16 cellular contexts compared by ENCODE assay signal in the genomic region with DNA sequence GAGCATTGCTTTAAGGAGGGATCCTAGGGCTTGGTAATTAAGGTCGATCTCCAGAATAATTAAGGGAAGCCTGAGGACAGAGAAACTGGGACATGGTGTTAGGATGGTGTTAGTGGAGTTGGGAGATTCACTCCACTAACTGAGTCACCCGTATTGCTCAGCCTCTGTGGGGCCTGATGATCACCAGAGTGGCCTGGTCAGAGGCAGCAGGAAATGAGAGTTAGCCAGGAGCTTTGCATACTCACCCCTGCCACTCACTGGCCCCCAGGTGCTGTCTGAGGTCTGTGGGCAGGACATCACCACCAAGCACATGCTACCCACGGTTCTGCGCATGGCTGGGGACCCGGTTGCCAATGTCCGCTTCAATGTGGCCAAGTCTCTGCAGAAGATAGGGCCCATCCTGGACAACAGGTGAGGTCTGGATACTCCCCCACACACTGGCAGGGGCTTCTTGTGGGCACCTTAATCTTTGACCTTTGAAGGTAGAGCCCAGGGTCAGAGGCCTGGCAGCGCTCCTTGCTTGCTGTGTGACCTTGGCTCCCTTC. TPM values are rescaled to one million over a fixed set of nuclear protein-coding genes. Genes with fewer than 3 reads are reported as not detected.
A peak's percentile ranks its signal among the peaks of the same experiment; 100 is the strongest.
DNase-seq lines count a peak whose midpoint lies in the region; ATAC-seq and TF ChIP-seq lines count a peak whose summit lies in the region.
"Had no signal": no experiment of that assay in that cellular context is flagged by ENCODE, and none has a peak within 500 bp of the region (broad histone marks: within the 10 kb centered on the region; RNA-seq: fewer than 3 reads in every experiment).

No MANE protein-coding gene starts in this region.

- no peak for TF ChIP-seq CTCF in HFFc6 (IDR thresholded peaks at IDR 0.05)

- peak overlapping the region; percentile 11; the same call in 1 of the 2 replicates for H3K27ac Mint-ChIP-seq in HFFc6

- H3K79me1 ChIP-seq in mesenchymal stem cell (replicated peaks; ENCODE audit: low read length, poor library complexity, severe bottlenecking): peaks cover 39% of the 10 kb centered on the region

- no peak overlapping the region for H3K4me2 ChIP-seq in mesenchymal stem cell (ENCODE audit: low read length, poor library complexity, severe bottlenecking)

- no peak overlapping the region for H3K4me3 Mint-ChIP-seq in HFFc6

- DNase-seq in EL: peak; percentile 25
- DNase-seq in HFFc6: no peak
- DNase-seq in amniotic epithelial cell (ENCODE audit: low read depth): peak; percentile 18
- peak; percentile 3 for DNase-seq in kidney glomerular epithelial cell (lab: John Stamatoyannopoulos, UW)
- DNase-seq in SHP77 (lab: John Stamatoyannopoulos, UW): no peak
- no peak for DNase-seq in OCI-M2 (lab: John Stamatoyannopoulos, UW; ENCODE audit: unreplicated experiment)
- DNase-seq in mesenchymal stem cell: no peak
- DNase-seq: HCEC 1CT, KG1, NCI-H1436, NCI-H2029 treated with DMSO at 0.1 percent for 48 hours, NCI-H510A, NCI-H82 had no signal

- H3K23ac ChIP-seq in mesenchymal stem cell (ENCODE audit: low read length in 2 of 2): no peak overlapping the region

- H2AFZ ChIP-seq in mesenchymal stem cell (ENCODE audit: low read depth, low read length): no peak overlapping the region

- H3K27ac ChIP-seq in mesenchymal stem cell (ENCODE audit: low read length, poor library complexity, severe bottlenecking): no peak overlapping the region
- H3K27ac ChIP-seq: C4-2B, SK-N-MC had no signal

- H2BK120ac ChIP-seq in mesenchymal stem cell (ENCODE audit: low read depth, low read length): no peak overlapping the region

- H3K9me3 Mint-ChIP-seq in HFFc6: no peaks in the 10 kb centered on the region

- no peak overlapping the region for H3K18ac ChIP-seq in mesenchymal stem cell (ENCODE audit: low read depth in 1 of 2, low read length in 2 of 2)

- H2BK5ac ChIP-seq in mesenchymal stem cell (ENCODE audit: low read depth, low read length, poor library complexity, severe bottlenecking): no peak overlapping the region

- no peak overlapping the region for H3K14ac ChIP-seq in mesenchymal stem cell (ENCODE audit: low read length in 2 of 2)

- H3K36me3 Mint-ChIP-seq in HFFc6 (ENCODE audit: low read depth): peaks cover 90% of the 10 kb centered on the region

- H3K4me1 ChIP-seq in mesenchymal stem cell (ENCODE audit: control insufficient read depth, insufficient read depth, low read depth, low read length): no peaks in the 10 kb centered on the region

- no peak overlapping the region for H2BK15ac ChIP-seq in mesenchymal stem cell (ENCODE audit: low read depth, poor library complexity, severe bottlenecking)

- ATAC-seq in GM21381 (IDR thresholded peaks at IDR 0.05; ENCODE audit: unreplicated experiment): no peak

- no peak overlapping the region for H4K8ac ChIP-seq in mesenchymal stem cell (ENCODE audit: low read length)

- H3K9ac ChIP-seq in mesenchymal stem cell (ENCODE audit: low read length): no peak overlapping the region

- peaks cover 10% of the 10 kb centered on the region; the same call in 1 of the 2 replicates for H3K4me1 Mint-ChIP-seq in HFFc6 (ENCODE audit: low read depth)

- no peak overlapping the region for H3K4ac ChIP-seq in mesenchymal stem cell (ENCODE audit: low read depth in 1 of 2, low read length in 2 of 2)

- H3K4me3 ChIP-seq in mesenchymal stem cell (ENCODE audit: insufficient read depth in 1 of 2, low read depth in 1 of 2, low read length in 2 of 2): no peak overlapping the region
- H3K4me3 ChIP-seq: SK-N-MC had no signal

- H2AK5ac ChIP-seq in mesenchymal stem cell (ENCODE audit: low read length, severe bottlenecking): no peak overlapping the region

- peaks cover 76 to 98% of the 10 kb centered on the region in 2 experiments for H3K36me3 ChIP-seq in mesenchymal stem cell (ENCODE audit: control insufficient read depth in 1 of 2, insufficient read depth in 2 of 2, low read depth in 1 of 2, low read length in 2 of 2)

- H4K91ac ChIP-seq in mesenchymal stem cell (ENCODE audit: low read length): no peak overlapping the region

- H2BK12ac ChIP-seq in mesenchymal stem cell (ENCODE audit: low read length in 2 of 2): no peak overlapping the region

- whole genome bisulfite sequencing in mesenchymal stem cell: 89% methylated on average over 6 of the region's 7 CpGs

- H3K9me3 ChIP-seq in mesenchymal stem cell (ENCODE audit: control insufficient read depth, low read length): peaks cover 8% of the 10 kb centered on the region

- peaks cover 3% of the 10 kb centered on the region for H3K27me3 Mint-ChIP-seq in HFFc6 (ENCODE audit: insufficient read depth)

- H3K27me3 ChIP-seq in mesenchymal stem cell (ENCODE audit: control insufficient read depth in 1 of 2, insufficient read depth in 1 of 2, low read length in 2 of 2): no peaks in the 10 kb centered on the region

RNA-seq across cellular contexts. Expression of a gene that starts 32.1 kb away (rescaled TPM):
- 100 to 1,000 TPM; 326 to 383 (median 349) TPM for total RNA-seq in HFFc6 (2021; fragmentation: NEBNext Ultra II Directional; extraction: Animal tissue kit (Norgen Biotek cat#: 25700))
- 105 TPM for polyA plus RNA-seq in mesenchymal stem cell (2013, experiment 1 of 2)
- polyA plus RNA-seq in mesenchymal stem cell (2013, experiment 2 of 2): 103 TPM

RNA-seq across cellular contexts. Expression of a gene that starts 47.5 kb away (rescaled TPM):
- 10 to 100 TPM in 5 of 6 experiments, 1 to 10 TPM in 1; 9.6 to 12.0 (median 10.8) TPM for total RNA-seq in HFFc6 (2021; fragmentation: NEBNext Ultra II Directional; extraction: Animal tissue kit (Norgen Biotek cat#: 25700))
- polyA plus RNA-seq in mesenchymal stem cell (2013, experiment 1 of 2): 4.2 TPM
- 5.2 TPM for polyA plus RNA-seq in mesenchymal stem cell (2013, experiment 2 of 2)

RNA-seq across cellular contexts. Expression of a gene that starts 50.5 kb away (rescaled TPM):
- 1 to 10 TPM; 4.6 to 7.0 (median 5.9) TPM for total RNA-seq in HFFc6 (2021; fragmentation: NEBNext Ultra II Directional; extraction: Animal tissue kit (Norgen Biotek cat#: 25700))
- polyA plus RNA-seq in mesenchymal stem cell (2013, experiment 1 of 2): 9.6 TPM
- polyA plus RNA-seq in mesenchymal stem cell (2013, experiment 2 of 2): 9.7 TPM

Comparison
In these comparisons a context has a peak if more than half of its experiments do, and no peak if none do; other contexts are left out.
1. DNase-seq: peak in EL (single experiment), amniotic epithelial cell (single experiment) and kidney glomerular epithelial cell (single experiment); none in HFFc6 (single experiment), SHP77 (0 of 2), OCI-M2 (single experiment) and mesenchymal stem cell (single experiment).